ENCODE assay signal across 12 cellular contexts in the genomic region with DNA sequence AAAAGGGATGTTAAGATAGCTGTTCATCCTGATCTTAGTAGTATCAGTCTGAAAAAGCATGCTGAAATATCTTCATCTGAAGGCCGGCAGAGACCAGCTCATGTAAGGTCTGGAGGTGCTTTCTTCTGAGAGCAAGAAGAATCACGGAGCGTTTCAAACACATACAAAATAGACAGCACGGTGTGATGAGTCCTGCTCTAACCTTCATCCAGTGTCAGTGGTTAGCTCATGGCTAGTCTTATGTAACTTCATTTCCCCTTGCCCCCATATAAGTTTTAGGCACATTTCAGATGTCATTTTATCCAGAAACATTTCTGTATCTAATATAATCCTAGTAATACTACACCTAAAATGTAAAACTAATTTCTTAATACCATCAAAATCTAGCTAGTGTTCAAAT. TPM values are rescaled to one million over a fixed set of nuclear protein-coding genes. Genes with fewer than 3 reads are reported as not detected.
DNase-seq lines count a peak whose midpoint lies in the region; ATAC-seq lines count a peak whose summit lies in the region.
"Had no signal": no experiment of that assay in that cellular context is flagged by ENCODE, and none has a peak within 500 bp of the region (broad histone marks: within the 10 kb centered on the region; RNA-seq: fewer than 3 reads in every experiment).

No MANE protein-coding gene starts in this region.

- DNase-seq in activated naive CD8-positive, alpha-beta T cell treated with anti-CD3 and anti-CD28 coated beads, Interleukin-2, amount 10 ng/mL, durations not matched to agents 7 days and 5 days: no peak
- DNase-seq in activated naive CD8-positive, alpha-beta T cell treated with anti-CD3 and anti-CD28 coated beads for 36 hours: no peak
- DNase-seq in NOMO-1 treated with DMSO at 0.1 percent for 48 hours (lab: John Stamatoyannopoulos, UW; ENCODE audit: unreplicated experiment) (peak; percentile 55), MV-4-11 (lab: John Stamatoyannopoulos, UW) (no peak), HuH-7 (ENCODE audit: low spot score) (no peak), DMS79 (lab: John Stamatoyannopoulos, UW) (no peak)
- no peak for DNase-seq in effector memory CD8-positive, alpha-beta T cell
- DNase-seq: activated naive CD4-positive, alpha-beta T cell; left ventricle myocardium superior; testis had no signal

- H3K36me3 Mint-ChIP-seq in activated naive CD8-positive, alpha-beta T cell treated with anti-CD3 and anti-CD28 coated beads, Interleukin-2, amount 10 ng/mL, durations not matched to agents 7 days and 5 days: peaks cover 20% of the 10 kb centered on the region
- peaks cover 3% of the 10 kb centered on the region for H3K36me3 Mint-ChIP-seq in activated naive CD8-positive, alpha-beta T cell treated with anti-CD3 and anti-CD28 coated beads for 36 hours
- peaks cover 17% of the 10 kb centered on the region for H3K36me3 Mint-ChIP-seq in effector memory CD8-positive, alpha-beta T cell (ENCODE audit: insufficient read depth)

- ATAC-seq in activated naive CD8-positive, alpha-beta T cell treated with anti-CD3 and anti-CD28 coated beads, Interleukin-2, amount 10 ng/mL, durations not matched to agents 7 days and 5 days (ENCODE audit: low read depth): no peak
- ATAC-seq in effector memory CD8-positive, alpha-beta T cell (replicated peaks): peak; percentile 26
- no peak for ATAC-seq in GM21619 (IDR thresholded peaks at IDR 0.05; ENCODE audit: unreplicated experiment)
- ATAC-seq: left ventricle myocardium superior, Right ventricle myocardium inferior had no signal

- H3K9me3 Mint-ChIP-seq in activated naive CD8-positive, alpha-beta T cell treated with anti-CD3 and anti-CD28 coated beads, Interleukin-2, amount 10 ng/mL, durations not matched to agents 7 days and 5 days: no peaks in the 10 kb centered on the region
- H3K9me3 Mint-ChIP-seq in activated naive CD8-positive, alpha-beta T cell treated with anti-CD3 and anti-CD28 coated beads for 36 hours: no peaks in the 10 kb centered on the region
- H3K9me3 Mint-ChIP-seq in effector memory CD8-positive, alpha-beta T cell: no peaks in the 10 kb centered on the region

- H3K27me3 Mint-ChIP-seq in activated naive CD8-positive, alpha-beta T cell treated with anti-CD3 and anti-CD28 coated beads, Interleukin-2, amount 10 ng/mL, durations not matched to agents 7 days and 5 days: no peaks in the 10 kb centered on the region
- H3K27me3 Mint-ChIP-seq in activated naive CD8-positive, alpha-beta T cell treated with anti-CD3 and anti-CD28 coated beads for 36 hours: no peaks in the 10 kb centered on the region
- no peaks in the 10 kb centered on the region for H3K27me3 Mint-ChIP-seq in effector memory CD8-positive, alpha-beta T cell

- no peak overlapping the region for H3K4me3 Mint-ChIP-seq in activated naive CD8-positive, alpha-beta T cell treated with anti-CD3 and anti-CD28 coated beads, Interleukin-2, amount 10 ng/mL, durations not matched to agents 7 days and 5 days
- no peak overlapping the region for H3K4me3 Mint-ChIP-seq in activated naive CD8-positive, alpha-beta T cell treated with anti-CD3 and anti-CD28 coated beads for 36 hours
- H3K4me3 Mint-ChIP-seq in effector memory CD8-positive, alpha-beta T cell: peak overlapping the region in 1 of 2 donors; percentile 51

- H3K27ac Mint-ChIP-seq in activated naive CD8-positive, alpha-beta T cell treated with anti-CD3 and anti-CD28 coated beads, Interleukin-2, amount 10 ng/mL, durations not matched to agents 7 days and 5 days: peak overlapping the region; percentile 83
- H3K27ac Mint-ChIP-seq in activated naive CD8-positive, alpha-beta T cell treated with anti-CD3 and anti-CD28 coated beads for 36 hours: no peak overlapping the region
- peak overlapping the region; percentile 59 to 86 for H3K27ac Mint-ChIP-seq in effector memory CD8-positive, alpha-beta T cell

- POLR2A ChIA-PET in activated naive CD8-positive, alpha-beta T cell treated with anti-CD3 and anti-CD28 coated beads, Interleukin-2, amount 10 ng/mL, durations not matched to agents 7 days and 5 days (lab: Charles Lee): interaction anchor here (0.8 kb wide), 1 partner anchor 24 kb away, joined by 3 read pairs; no protein-coding TSS in a partner anchor

- peaks cover 30% of the 10 kb centered on the region for H3K4me1 Mint-ChIP-seq in activated naive CD8-positive, alpha-beta T cell treated with anti-CD3 and anti-CD28 coated beads, Interleukin-2, amount 10 ng/mL, durations not matched to agents 7 days and 5 days
- H3K4me1 Mint-ChIP-seq in activated naive CD8-positive, alpha-beta T cell treated with anti-CD3 and anti-CD28 coated beads for 36 hours: peaks cover 55% of the 10 kb centered on the region
- H3K4me1 Mint-ChIP-seq in effector memory CD8-positive, alpha-beta T cell (ENCODE audit: low read depth in 2 of 2): peaks cover 41 to 65% of the 10 kb centered on the region in 2 donors

RNA-seq across cellular contexts. Expression of gene ADD1, which starts 27.8 kb away (rescaled TPM):
- total RNA-seq in activated naive CD8-positive, alpha-beta T cell treated with anti-CD3 and anti-CD28 coated beads, Interleukin-2, amount 10 ng/mL, durations not matched to agents 7 days and 5 days: 100 to 1,000 TPM; 261 to 276 TPM
- total RNA-seq in activated naive CD8-positive, alpha-beta T cell treated with anti-CD3 and anti-CD28 coated beads for 36 hours: 100 to 1,000 TPM; 136 TPM
